ENCODE assay signal across 10 cellular contexts in genomic region chr12:65335021-65335714, GRCh38. TPM values are rescaled to one million over a fixed set of nuclear protein-coding genes. Genes with fewer than 3 reads are reported as not detected.
DNase-seq lines count a peak whose midpoint lies in the region; ATAC-seq and TF ChIP-seq lines count a peak whose summit lies in the region.
"Had no signal": no experiment of that assay in that cellular context is flagged by ENCODE, and none has a peak within 500 bp of the region (broad histone marks: within the 10 kb centered on the region; RNA-seq: fewer than 3 reads in every experiment).

No MANE protein-coding gene starts in this region.

- peaks cover 17% of the 10 kb centered on the region for H3K36me3 Mint-ChIP-seq in nephron progenitor cell (ENCODE audit: low read depth)
- H3K36me3 Mint-ChIP-seq in stimulated activated memory B cell treated with anti-CD40 and anti-IgM and Interleukin-4, amounts not matched to agents 10 μg/mL and 1 μg/mL and 100 μg/mL, for 72 hours: no peaks in the 10 kb centered on the region

- H3K9me2 ChIP-seq in Karpas-422 (replicated peaks; ENCODE audit: insufficient read depth, low read length): no peaks in the 10 kb centered on the region

- no peak overlapping the region for H3K9ac ChIP-seq in Karpas-422 (ENCODE audit: low read length)

- peak overlapping the region; percentile 37 for H3K27ac Mint-ChIP-seq in nephron progenitor cell
- no peak overlapping the region for H3K27ac Mint-ChIP-seq in stimulated activated memory B cell treated with anti-CD40 and anti-IgM and Interleukin-4, amounts not matched to agents 10 μg/mL and 1 μg/mL and 100 μg/mL, for 72 hours

- H3K36me3 ChIP-seq in MG63: no peaks in the 10 kb centered on the region
- H3K36me3 ChIP-seq in Karpas-422 (ENCODE audit: insufficient read depth, low read length): no peaks in the 10 kb centered on the region

- peaks cover 7% of the 10 kb centered on the region for H3K9me3 Mint-ChIP-seq in nephron progenitor cell
- H3K9me3 Mint-ChIP-seq in stimulated activated memory B cell treated with anti-CD40 and anti-IgM and Interleukin-4, amounts not matched to agents 10 μg/mL and 1 μg/mL and 100 μg/mL, for 72 hours: no peaks in the 10 kb centered on the region
- H3K9me3 Mint-ChIP-seq: central memory CD8-positive, alpha-beta T cell had no signal

- no peak overlapping the region for H3K27ac ChIP-seq in Karpas-422 (ENCODE audit: low read length)

- H3K4me3 Mint-ChIP-seq in nephron progenitor cell: no peak overlapping the region
- H3K4me3 Mint-ChIP-seq in stimulated activated memory B cell treated with anti-CD40 and anti-IgM and Interleukin-4, amounts not matched to agents 10 μg/mL and 1 μg/mL and 100 μg/mL, for 72 hours: no peak overlapping the region
- H3K4me3 Mint-ChIP-seq: central memory CD8-positive, alpha-beta T cell had no signal

- no peak for TF ChIP-seq CTCF in AG10803 (conservative IDR thresholded peaks at IDR 0.05; ENCODE audit: low read length)
- no peak for TF ChIP-seq CTCF in epithelial cell of esophagus (IDR thresholded peaks at IDR 0.05; ENCODE audit: insufficient read depth, low read depth, low read length, missing control alignments)
- no peak for TF ChIP-seq CTCF in nephron progenitor cell (IDR thresholded peaks at IDR 0.05)

- H3K27me3 Mint-ChIP-seq in nephron progenitor cell (ENCODE audit: low read depth, poor library complexity): peaks cover 4% of the 10 kb centered on the region
- H3K27me3 Mint-ChIP-seq in stimulated activated memory B cell treated with anti-CD40 and anti-IgM and Interleukin-4, amounts not matched to agents 10 μg/mL and 1 μg/mL and 100 μg/mL, for 72 hours: peaks cover 12% of the 10 kb centered on the region

- peak; percentile 92 for DNase-seq in AG10803 (ENCODE audit: low read depth)
- DNase-seq in MG63: peak; percentile 43
- peak; percentile 78 for DNase-seq in epithelial cell of esophagus (ENCODE audit: low read depth)
- DNase-seq in nephron progenitor cell: no peak
- no peak for DNase-seq in Karpas-422
- DNase-seq in mesenteric fat pad (ENCODE audit: low spot score): no peak
- no peak for DNase-seq in NCI-H510A (lab: John Stamatoyannopoulos, UW)
- DNase-seq: DND-41 had no signal

- H3K4me3 ChIP-seq in AG10803 (ENCODE audit: low read length): no peak overlapping the region
- H3K4me3 ChIP-seq in MG63: no peak overlapping the region
- no peak overlapping the region for H3K4me3 ChIP-seq in epithelial cell of esophagus (ENCODE audit: low read length)
- H3K4me3 ChIP-seq in Karpas-422 (ENCODE audit: low read length): no peak overlapping the region

- H3K4me1 ChIP-seq in Karpas-422 (ENCODE audit: low read length): no peaks in the 10 kb centered on the region

- no peak overlapping the region for H2AFZ ChIP-seq in Karpas-422 (ENCODE audit: low read length)

- peaks cover 26% of the 10 kb centered on the region for H3K4me1 Mint-ChIP-seq in nephron progenitor cell
- no peaks in the 10 kb centered on the region for H3K4me1 Mint-ChIP-seq in stimulated activated memory B cell treated with anti-CD40 and anti-IgM and Interleukin-4, amounts not matched to agents 10 μg/mL and 1 μg/mL and 100 μg/mL, for 72 hours
- H3K4me1 Mint-ChIP-seq: central memory CD8-positive, alpha-beta T cell had no signal

- H3K27me3 ChIP-seq in MG63 (no peaks in the 10 kb centered on the region), Karpas-422 (ENCODE audit: low read length) (no peaks in the 10 kb centered on the region)

- no peaks in the 10 kb centered on the region for H3K79me2 ChIP-seq in Karpas-422 (ENCODE audit: low read length)

- no peak for ATAC-seq in stimulated activated memory B cell treated with anti-CD40 and anti-IgM and Interleukin-4, amounts not matched to agents 10 μg/mL and 1 μg/mL and 100 μg/mL, for 72 hours

- H3K9me3 ChIP-seq in MG63: no peaks in the 10 kb centered on the region
- H3K9me3 ChIP-seq in Karpas-422 (ENCODE audit: low read length): no peaks in the 10 kb centered on the region

- no peaks in the 10 kb centered on the region for H4K20me1 ChIP-seq in Karpas-422 (ENCODE audit: insufficient read depth, low read depth, low read length)

- no peak overlapping the region for H3K4me2 ChIP-seq in Karpas-422 (ENCODE audit: low read depth, low read length, poor library complexity, severe bottlenecking)

RNA-seq across cellular contexts. Expression of gene MSRB3, which starts 56.7 kb away (rescaled TPM):
- 40.6 and 43.5 TPM in 2 replicates for total RNA-seq in MG63 (2014; rRNA removed; shearing (Covaris generic); ENCODE audit: low replicate concordance)
- not detected in 2 replicates for total RNA-seq in Karpas-422 (2014; rRNA removed; shearing (Covaris generic); ENCODE audit: low replicate concordance)
- 81.1 TPM for total RNA-seq in mesenteric fat pad

Comparison
In these comparisons a context has a peak if more than half of its experiments do, and no peak if none do; other contexts are left out.
1. DNase-seq: peak in AG10803 (single experiment), MG63 (single experiment) and epithelial cell of esophagus (single experiment); none in nephron progenitor cell (single experiment), Karpas-422 (single experiment), mesenteric fat pad (single experiment) and NCI-H510A (single experiment).
2. RNA of gene MSRB3, which starts 56.7 kb away (total RNA-seq): 81.1 TPM in mesenteric fat pad (single experiment) and 40.6 to 43.5 TPM in MG63; not detected in Karpas-422; every median in the first group is over 10 times any median in the second.